ENCODE assay signal across 8 cellular contexts in genomic region chr19:10388957-10389356, GRCh38. TPM values are rescaled to one million over a fixed set of nuclear protein-coding genes. Genes with fewer than 3 reads are reported as not detected.
DNase-seq lines count a peak whose midpoint lies in the region; ATAC-seq, FAIRE-seq and TF ChIP-seq lines count a peak whose summit lies in the region.

No MANE protein-coding gene starts in this region.

- H3K9me3 ChIP-seq in prostate gland (no peaks in the 10 kb centered on the region), aorta (ENCODE audit: control insufficient read depth, low read length) (no peaks in the 10 kb centered on the region)

- peak; percentile 80 to 96 (median 90) for TF ChIP-seq CTCF in prostate gland (IDR thresholded peaks at IDR 0.05)

- no peaks in the 10 kb centered on the region for H3K27me3 ChIP-seq in prostate gland (replicated peaks; ENCODE audit: insufficient read depth)
- H3K27me3 ChIP-seq in aorta (ENCODE audit: control insufficient read depth in 1 of 2, insufficient read depth in 2 of 2, low read length in 1 of 2) = no peaks in the 10 kb centered on the region

- H3K4me1 ChIP-seq in prostate gland (replicated peaks) (no peaks in the 10 kb centered on the region), aorta (ENCODE audit: control insufficient read depth in 1 of 2, insufficient read depth in 2 of 2, low read length in 2 of 2) (no peaks in the 10 kb centered on the region)

- FAIRE-seq in G401.6 (lab: Jason Lieb, UNC) = peak; percentile 96

- H3K4me3 ChIP-seq in prostate gland (no peak overlapping the region), aorta (ENCODE audit: low read length in 2 of 2) (no peak overlapping the region)

- no peak for TF ChIP-seq POLR2A in prostate gland (IDR thresholded peaks at IDR 0.05)

- DNase-seq in NCI-H1092 (lab: John Stamatoyannopoulos, UW) (peak; percentile 69), SKM-1 treated with dmso at 0.1 percent for 144 hours (lab: John Stamatoyannopoulos, UW; ENCODE audit: unreplicated experiment) (peak; percentile 57), Right ventricle myocardium inferior (ENCODE audit: missing footprints) (peak; percentile 79), prostate gland (ENCODE audit: low spot score) (peak; percentile 81), aorta (peak; percentile 91 to 96)
- DNase-seq in activated naive CD4-positive, alpha-beta T cell treated with anti-CD3 and anti-CD28 coated beads, Interleukin-2, amount 50 U/mL, for 16 hours = peak; percentile 79

- intact Hi-C loops in Right ventricle myocardium inferior (cut with DNase I) = loop anchor here (1.0 kb wide), 1 partner anchor 120 kb away; no protein-coding TSS in a partner anchor
- intact Hi-C loops in prostate gland (cut with DNase I) = loop anchor here (2.0 kb wide), 1 partner anchor 118 kb away; the partner anchor contains the start of gene ICAM1
- intact Hi-C loops in aorta (cut with DNase I) = loop anchor here (2.0 to 5.0 kb wide), 2 partner anchors 57 to 120 kb away; partner anchors contain the start of gene RAVER1 (in 1 of the 2)

- peaks cover 0 to 12% of the 10 kb centered on the region in 2 donors for H3K36me3 ChIP-seq in prostate gland
- H3K36me3 ChIP-seq in aorta (ENCODE audit: control insufficient read depth in 1 of 2, insufficient read depth in 2 of 2, low read length in 1 of 2) = no peaks in the 10 kb centered on the region

- peak; percentile 62 for ATAC-seq in Right ventricle myocardium inferior
- ATAC-seq in aorta (ENCODE audit: low FRiP score) = peak; percentile 63
- ATAC-seq in HG03565 (IDR thresholded peaks at IDR 0.05; ENCODE audit: unreplicated experiment) = no peak

- H3K27ac ChIP-seq in prostate gland (no peak overlapping the region), aorta (ENCODE audit: low read depth in 1 of 2, low read length in 2 of 2) (no peak overlapping the region)

- WGBS in prostate gland = 3% methylated on average over 3 of the region's 3 CpGs
- WGBS in aorta, 2 donors = 0% methylated on average over 3 of the region's 3 CpGs

RNA-seq across cellular contexts. Expression of gene TYK2, which starts 8.6 kb away (rescaled TPM):
- total RNA-seq in Right ventricle myocardium inferior (67.1 TPM), prostate gland (100 to 1,000 TPM in 1 of 2 donors, 10 to 100 TPM in 1; 90.8 to 161 TPM), aorta (100 to 1,000 TPM in 1 of 2 donors, 10 to 100 TPM in 1; 84.5 to 128 TPM)
- 100 to 1,000 TPM in 1 of 2 donors, 10 to 100 TPM in 1; 33.2 to 253 TPM for polyA plus RNA-seq in aorta

RNA-seq across cellular contexts. Expression of gene CDC37, which starts 14.4 kb away (rescaled TPM):
- 155 TPM for total RNA-seq in Right ventricle myocardium inferior
- 100 to 1,000 TPM; 135 to 159 TPM for total RNA-seq in prostate gland
- total RNA-seq in aorta = 100 to 1,000 TPM; 124 to 146 TPM
- polyA plus RNA-seq in aorta = 100 to 1,000 TPM; 121 to 260 TPM

RNA-seq across cellular contexts. Expression of gene PDE4A, which starts 31.4 kb away (rescaled TPM):
- total RNA-seq in Right ventricle myocardium inferior (37.0 TPM), prostate gland (10 to 100 TPM; 14.5 to 15.1 TPM), aorta (10 to 100 TPM; 12.3 to 30.2 TPM)
- 10 to 100 TPM in 1 of 2 donors, 1 to 10 TPM in 1; 8.6 to 13.6 TPM for polyA plus RNA-seq in aorta

RNA-seq across cellular contexts. Expression of gene ICAM3, which starts 49.5 kb away (rescaled TPM):
- total RNA-seq in Right ventricle myocardium inferior = 36.7 TPM
- total RNA-seq in prostate gland = 1 to 10 TPM; 6.4 to 6.5 TPM
- 10 to 100 TPM; 10.1 to 10.5 TPM for total RNA-seq in aorta
- 1 to 10 TPM; 6.3 to 7.8 TPM for polyA plus RNA-seq in aorta

RNA-seq across cellular contexts. Expression of gene RAVER1, which starts 55.6 kb away (rescaled TPM):
- total RNA-seq in Right ventricle myocardium inferior = 10.1 TPM
- 10 to 100 TPM; 50.2 to 53.2 TPM for total RNA-seq in prostate gland
- 10 to 100 TPM; 24.0 TPM for total RNA-seq in aorta
- polyA plus RNA-seq in aorta = 10 to 100 TPM in 1 of 2 donors, 1 to 10 TPM in 1; 7.9 to 10.4 TPM
